1 cellular context compared by ENCODE assay signal in genomic region chr15:41546846-41547786, GRCh38.
TF ChIP-seq lines count a peak whose summit lies in the region.

No MANE protein-coding gene starts in this region.

TF ChIP-seq in K562, 482 proteins besides CTCF, POLR2A, EP300 and RAD21 (continued from another document):
- TF ChIP-seq, protein P1, sequence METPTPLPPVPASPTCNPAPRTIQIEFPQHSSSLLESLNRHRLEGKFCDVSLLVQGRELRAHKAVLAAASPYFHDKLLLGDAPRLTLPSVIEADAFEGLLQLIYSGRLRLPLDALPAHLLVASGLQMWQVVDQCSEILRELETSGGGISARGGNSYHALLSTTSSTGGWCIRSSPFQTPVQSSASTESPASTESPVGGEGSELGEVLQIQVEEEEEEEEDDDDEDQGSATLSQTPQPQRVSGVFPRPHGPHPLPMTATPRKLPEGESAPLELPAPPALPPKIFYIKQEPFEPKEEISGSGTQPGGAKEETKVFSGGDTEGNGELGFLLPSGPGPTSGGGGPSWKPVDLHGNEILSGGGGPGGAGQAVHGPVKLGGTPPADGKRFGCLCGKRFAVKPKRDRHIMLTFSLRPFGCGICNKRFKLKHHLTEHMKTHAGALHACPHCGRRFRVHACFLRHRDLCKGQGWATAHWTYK (CRISPR knock-in tag; IDR thresholded peaks at IDR 0.05) = no peak
- TF ChIP-seq ZEB2 (IDR thresholded peaks at IDR 0.05) (no peak), ZNF316 (IDR thresholded peaks at IDR 0.05) (0 out of 2 replicates have a peak, but pooled peaks have one; percentile 34), CBX1 (IDR thresholded peaks at IDR 0.05; ENCODE audit: low read depth) (no peak), MAFK (IDR thresholded peaks at IDR 0.05; ENCODE audit: low read length) (peak; percentile 48; the same call in 1 of the 2 replicates), SMARCE1 (IDR thresholded peaks at IDR 0.05) (peak; percentile 87), ADNP (tag; IDR thresholded peaks at IDR 0.05) (no peak), HOMEZ (CRISPR knock-in tag; IDR thresholded peaks at IDR 0.05) (no peak), COPS2 (conservative IDR thresholded peaks at IDR 0.05) (no peak), SMARCA5 (IDR thresholded peaks at IDR 0.05) (no peak), SP1 (CRISPR knock-in tag; IDR thresholded peaks at IDR 0.05) (no peak), CREB1 (IDR thresholded peaks at IDR 0.05) (no peak), CREB1 (CRISPR knock-in tag; IDR thresholded peaks at IDR 0.05) (no peak), C11orf30 (IDR thresholded peaks at IDR 0.05; ENCODE audit: low read depth) (peak; percentile 74), NFE2 (IDR thresholded peaks at IDR 0.05; ENCODE audit: low read depth) (peak; percentile 70), ZNF318 (IDR thresholded peaks at IDR 0.05; ENCODE audit: borderline replicate concordance in 1 of 2, low read depth in 1 of 2) (no peak), ZNF408 (CRISPR knock-in tag; IDR thresholded peaks at IDR 0.05; ENCODE audit: low read depth) (no peak), ZNF780A (CRISPR knock-in tag; IDR thresholded peaks at IDR 0.05) (no peak), ESRRA (IDR thresholded peaks at IDR 0.05; ENCODE audit: borderline replicate concordance, low read depth) (no peak), E2F4 (CRISPR knock-in tag; IDR thresholded peaks at IDR 0.05; ENCODE audit: low read depth) (no peak), ZNF395 (CRISPR knock-in tag; IDR thresholded peaks at IDR 0.05) (no peak), NUFIP1 (IDR thresholded peaks at IDR 0.05; ENCODE audit: partially characterized antibody) (no peak), CXXC5 (CRISPR knock-in tag; IDR thresholded peaks at IDR 0.05) (no peak), ZFP1 (CRISPR knock-in tag; IDR thresholded peaks at IDR 0.05) (no peak), ZNF146 (CRISPR knock-in tag; IDR thresholded peaks at IDR 0.05; ENCODE audit: unreplicated experiment) (no peak), MYNN (IDR thresholded peaks at IDR 0.05) (no peak), MYNN (CRISPR knock-in tag; IDR thresholded peaks at IDR 0.05) (no peak), SMARCA4 (IDR thresholded peaks at IDR 0.05) (peak; percentile 83), FOSL1 (tag; conservative IDR thresholded peaks at IDR 0.05) (peak; percentile 97), ZNF707 (CRISPR knock-in tag; conservative IDR thresholded peaks at IDR 0.05) (no peak)
- TF ChIP-seq, protein P2, sequence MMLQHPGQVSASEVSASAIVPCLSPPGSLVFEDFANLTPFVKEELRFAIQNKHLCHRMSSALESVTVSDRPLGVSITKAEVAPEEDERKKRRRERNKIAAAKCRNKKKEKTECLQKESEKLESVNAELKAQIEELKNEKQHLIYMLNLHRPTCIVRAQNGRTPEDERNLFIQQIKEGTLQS (IDR thresholded peaks at IDR 0.05) = peak; percentile 91
- TF ChIP-seq, protein P2 (CRISPR knock-in tag; conservative IDR thresholded peaks at IDR 0.05) = peak; percentile 60; the same call in 1 of the 2 replicates
- TF ChIP-seq, protein P3, sequence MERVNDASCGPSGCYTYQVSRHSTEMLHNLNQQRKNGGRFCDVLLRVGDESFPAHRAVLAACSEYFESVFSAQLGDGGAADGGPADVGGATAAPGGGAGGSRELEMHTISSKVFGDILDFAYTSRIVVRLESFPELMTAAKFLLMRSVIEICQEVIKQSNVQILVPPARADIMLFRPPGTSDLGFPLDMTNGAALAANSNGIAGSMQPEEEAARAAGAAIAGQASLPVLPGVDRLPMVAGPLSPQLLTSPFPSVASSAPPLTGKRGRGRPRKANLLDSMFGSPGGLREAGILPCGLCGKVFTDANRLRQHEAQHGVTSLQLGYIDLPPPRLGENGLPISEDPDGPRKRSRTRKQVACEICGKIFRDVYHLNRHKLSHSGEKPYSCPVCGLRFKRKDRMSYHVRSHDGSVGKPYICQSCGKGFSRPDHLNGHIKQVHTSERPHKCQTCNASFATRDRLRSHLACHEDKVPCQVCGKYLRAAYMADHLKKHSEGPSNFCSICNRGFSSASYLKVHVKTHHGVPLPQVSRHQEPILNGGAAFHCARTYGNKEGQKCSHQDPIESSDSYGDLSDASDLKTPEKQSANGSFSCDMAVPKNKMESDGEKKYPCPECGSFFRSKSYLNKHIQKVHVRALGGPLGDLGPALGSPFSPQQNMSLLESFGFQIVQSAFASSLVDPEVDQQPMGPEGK (CRISPR knock-in tag; IDR thresholded peaks at IDR 0.05; ENCODE audit: borderline replicate concordance) = no peak
- TF ChIP-seq, protein P4, sequence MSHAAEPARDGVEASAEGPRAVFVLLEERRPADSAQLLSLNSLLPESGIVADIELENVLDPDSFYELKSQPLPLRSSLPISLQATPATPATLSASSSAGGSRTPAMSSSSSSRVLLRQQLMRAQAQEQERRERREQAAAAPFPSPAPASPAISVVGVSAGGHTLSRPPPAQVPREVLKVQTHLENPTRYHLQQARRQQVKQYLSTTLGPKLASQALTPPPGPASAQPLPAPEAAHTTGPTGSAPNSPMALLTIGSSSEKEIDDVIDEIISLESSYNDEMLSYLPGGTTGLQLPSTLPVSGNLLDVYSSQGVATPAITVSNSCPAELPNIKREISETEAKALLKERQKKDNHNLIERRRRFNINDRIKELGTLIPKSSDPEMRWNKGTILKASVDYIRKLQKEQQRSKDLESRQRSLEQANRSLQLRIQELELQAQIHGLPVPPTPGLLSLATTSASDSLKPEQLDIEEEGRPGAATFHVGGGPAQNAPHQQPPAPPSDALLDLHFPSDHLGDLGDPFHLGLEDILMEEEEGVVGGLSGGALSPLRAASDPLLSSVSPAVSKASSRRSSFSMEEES (CRISPR knock-in tag; IDR thresholded peaks at IDR 0.05) = no peak
